In genomic region chr9:115591584-115591984, GRCh38 we compare ENCODE assay signal across 8 cellular contexts.
DNase-seq lines count a peak whose midpoint lies in the region; ATAC-seq lines count a peak whose summit lies in the region.

No MANE protein-coding gene starts in this region.

- DNase-seq in AG08395 (ENCODE audit: low spot score): peak; percentile 91
- peak; percentile 43 for DNase-seq in NCI-H128 (lab: John Stamatoyannopoulos, UW; ENCODE audit: unreplicated experiment)
- DNase-seq in SHP77 treated with DMSO at 0.1 percent for 48 hours (lab: John Stamatoyannopoulos, UW): peak; percentile 83
- peak; percentile 74 for DNase-seq in mucosa of gallbladder (ENCODE audit: low spot score)
- DNase-seq in activated gamma-delta T cell (lab: John Stamatoyannopoulos, UW): no peak

- peak; percentile 60 for ATAC-seq in GM18909 (IDR thresholded peaks at IDR 0.05; ENCODE audit: poor library complexity, unreplicated experiment)
- ATAC-seq in esophagus mucosa: peak; percentile 95
- ATAC-seq in HG02870 (IDR thresholded peaks at IDR 0.05; ENCODE audit: unreplicated experiment): no peak
